ENCODE assay signal across 17 cellular contexts in the genomic region with DNA sequence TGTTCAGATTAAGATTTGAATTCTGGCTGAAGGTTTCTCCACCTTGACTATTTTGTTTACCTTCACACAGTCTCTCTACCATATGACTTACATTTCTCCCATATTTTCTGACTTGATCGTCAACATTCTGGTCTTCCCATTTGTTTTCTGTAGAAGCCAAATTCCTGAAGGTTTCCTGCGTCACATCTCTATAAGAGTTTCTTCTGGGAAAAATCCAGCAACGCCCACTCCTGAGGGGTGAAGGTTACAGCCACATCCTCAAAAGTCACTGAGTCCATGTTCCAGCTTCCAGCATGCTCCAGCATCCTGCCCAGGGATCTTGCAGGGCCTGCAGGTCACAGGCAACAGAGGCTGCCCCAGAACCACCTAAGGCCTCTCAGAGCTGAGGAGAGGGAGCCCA.
"Had no signal": no experiment of that assay in that cellular context is flagged by ENCODE, and none has a peak within 500 bp of the region (broad histone marks: within the 10 kb centered on the region; RNA-seq: fewer than 3 reads in every experiment).

No MANE protein-coding gene starts in this region.

- ATAC-seq: activated CD4-positive, CD25-positive, alpha-beta regulatory T cell treated with anti-CD3 and anti-CD28 coated beads, Interleukin-2, amount 50 U/mL, for 24 hours; activated CD8-positive, alpha-beta memory T cell treated with anti-CD3 and anti-CD28 coated beads, Interleukin-2, amount 10 ng/mL, durations not matched to agents 7 days and 5 days had no signal

- H3K4me2 ChIP-seq: neural progenitor cell had no signal

- H3K4me1 Mint-ChIP-seq: activated CD8-positive, alpha-beta memory T cell treated with anti-CD3 and anti-CD28 coated beads, Interleukin-2, amount 10 ng/mL, durations not matched to agents 7 days and 5 days; memory B cell had no signal

- H3K36me3 ChIP-seq: breast epithelium had no signal

- H3K27me3 Mint-ChIP-seq: activated CD8-positive, alpha-beta memory T cell treated with anti-CD3 and anti-CD28 coated beads, Interleukin-2, amount 10 ng/mL, durations not matched to agents 7 days and 5 days; activated naive CD8-positive, alpha-beta T cell; activated T-cell treated with anti-CD3 and anti-CD28 coated beads, Interleukin-2, amount 50 U/mL, for 24 hours; memory B cell had no signal

- H3K9me3 Mint-ChIP-seq: activated T-cell treated with anti-CD3 and anti-CD28 coated beads, Interleukin-2, amount 50 U/mL, for 24 hours had no signal

- H3K27me3 ChIP-seq: breast epithelium, dorsolateral prefrontal cortex, esophagus muscularis mucosa, neural progenitor cell, right atrium auricular region, vagina had no signal

- H3K9me3 ChIP-seq: breast epithelium, esophagus muscularis mucosa, left ventricle myocardium inferior, right atrium auricular region, vagina had no signal

- H3K27ac Mint-ChIP-seq: activated CD8-positive, alpha-beta memory T cell treated with anti-CD3 and anti-CD28 coated beads, Interleukin-2, amount 10 ng/mL, durations not matched to agents 7 days and 5 days; activated naive CD8-positive, alpha-beta T cell; activated T-cell treated with anti-CD3 and anti-CD28 coated beads, Interleukin-2, amount 50 U/mL, for 24 hours; memory B cell; neural progenitor cell had no signal

- H2AFZ ChIP-seq: neural progenitor cell had no signal

- H3K4me1 ChIP-seq: breast epithelium, esophagus muscularis mucosa, left ventricle myocardium inferior, right atrium auricular region, vagina had no signal

- H3K4me3 Mint-ChIP-seq: activated CD8-positive, alpha-beta memory T cell treated with anti-CD3 and anti-CD28 coated beads, Interleukin-2, amount 10 ng/mL, durations not matched to agents 7 days and 5 days; activated naive CD8-positive, alpha-beta T cell; activated T-cell treated with anti-CD3 and anti-CD28 coated beads, Interleukin-2, amount 50 U/mL, for 24 hours; memory B cell; neural progenitor cell had no signal

- H3K4me3 ChIP-seq: breast epithelium, dorsolateral prefrontal cortex, esophagus muscularis mucosa, left ventricle myocardium inferior, neural progenitor cell, right atrium auricular region, vagina had no signal

- DNase-seq: activated CD4-positive, alpha-beta T cell treated with anti-CD3 and anti-CD28 coated beads, Interleukin-2, amount 50 U/mL, for 4 hours; activated CD8-positive, alpha-beta memory T cell treated with anti-CD3 and anti-CD28 coated beads, Interleukin-2, amount 10 ng/mL, durations not matched to agents 7 days and 5 days; activated effector memory CD4-positive, alpha-beta T cell treated with anti-CD3 and anti-CD28 coated beads, Interleukin-2, amount 50 U/mL, for 16 hours; activated T-cell treated with anti-CD3 and anti-CD28 coated beads, Interleukin-2, amount 50 U/mL, for 24 hours; dorsolateral prefrontal cortex; head of caudate nucleus; kidney; left ventricle myocardium inferior; small intestine had no signal

- H3K27ac ChIP-seq: breast epithelium, dorsolateral prefrontal cortex, esophagus muscularis mucosa, left ventricle myocardium inferior, neural progenitor cell, right atrium auricular region, vagina had no signal
